In the genomic region with DNA sequence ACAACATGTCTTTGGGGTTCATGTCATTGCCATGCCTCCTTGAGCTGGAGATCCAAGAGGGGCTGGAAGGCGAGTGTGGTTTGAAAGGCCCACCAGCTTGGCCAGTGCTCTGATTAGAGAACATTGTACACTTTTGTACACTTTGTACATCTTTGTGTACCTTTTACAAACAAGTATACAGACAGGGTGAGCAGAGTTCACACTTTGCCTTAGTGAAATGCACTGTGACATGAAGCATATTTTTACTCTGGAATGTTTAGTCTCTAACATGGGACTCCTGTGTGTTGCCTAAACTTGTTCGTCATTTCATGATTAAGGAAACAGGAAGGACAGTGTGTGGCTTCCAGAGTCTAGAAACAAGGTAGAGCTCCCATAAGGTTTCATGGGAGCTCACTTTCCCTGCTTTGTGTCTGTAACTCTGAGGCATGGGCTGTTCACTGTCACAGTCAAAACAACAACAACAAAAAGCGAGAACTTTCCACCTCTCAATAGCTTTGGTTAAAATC, we compare ENCODE assay signal across 1 cellular context.
TF ChIP-seq lines count a peak whose summit lies in the region.

No MANE protein-coding gene starts in this region.

TF ChIP-seq in HepG2, 621 proteins besides CTCF, POLR2A, EP300 and RAD21 (continued from another document and continues in another):
- TF ChIP-seq, protein P1, sequence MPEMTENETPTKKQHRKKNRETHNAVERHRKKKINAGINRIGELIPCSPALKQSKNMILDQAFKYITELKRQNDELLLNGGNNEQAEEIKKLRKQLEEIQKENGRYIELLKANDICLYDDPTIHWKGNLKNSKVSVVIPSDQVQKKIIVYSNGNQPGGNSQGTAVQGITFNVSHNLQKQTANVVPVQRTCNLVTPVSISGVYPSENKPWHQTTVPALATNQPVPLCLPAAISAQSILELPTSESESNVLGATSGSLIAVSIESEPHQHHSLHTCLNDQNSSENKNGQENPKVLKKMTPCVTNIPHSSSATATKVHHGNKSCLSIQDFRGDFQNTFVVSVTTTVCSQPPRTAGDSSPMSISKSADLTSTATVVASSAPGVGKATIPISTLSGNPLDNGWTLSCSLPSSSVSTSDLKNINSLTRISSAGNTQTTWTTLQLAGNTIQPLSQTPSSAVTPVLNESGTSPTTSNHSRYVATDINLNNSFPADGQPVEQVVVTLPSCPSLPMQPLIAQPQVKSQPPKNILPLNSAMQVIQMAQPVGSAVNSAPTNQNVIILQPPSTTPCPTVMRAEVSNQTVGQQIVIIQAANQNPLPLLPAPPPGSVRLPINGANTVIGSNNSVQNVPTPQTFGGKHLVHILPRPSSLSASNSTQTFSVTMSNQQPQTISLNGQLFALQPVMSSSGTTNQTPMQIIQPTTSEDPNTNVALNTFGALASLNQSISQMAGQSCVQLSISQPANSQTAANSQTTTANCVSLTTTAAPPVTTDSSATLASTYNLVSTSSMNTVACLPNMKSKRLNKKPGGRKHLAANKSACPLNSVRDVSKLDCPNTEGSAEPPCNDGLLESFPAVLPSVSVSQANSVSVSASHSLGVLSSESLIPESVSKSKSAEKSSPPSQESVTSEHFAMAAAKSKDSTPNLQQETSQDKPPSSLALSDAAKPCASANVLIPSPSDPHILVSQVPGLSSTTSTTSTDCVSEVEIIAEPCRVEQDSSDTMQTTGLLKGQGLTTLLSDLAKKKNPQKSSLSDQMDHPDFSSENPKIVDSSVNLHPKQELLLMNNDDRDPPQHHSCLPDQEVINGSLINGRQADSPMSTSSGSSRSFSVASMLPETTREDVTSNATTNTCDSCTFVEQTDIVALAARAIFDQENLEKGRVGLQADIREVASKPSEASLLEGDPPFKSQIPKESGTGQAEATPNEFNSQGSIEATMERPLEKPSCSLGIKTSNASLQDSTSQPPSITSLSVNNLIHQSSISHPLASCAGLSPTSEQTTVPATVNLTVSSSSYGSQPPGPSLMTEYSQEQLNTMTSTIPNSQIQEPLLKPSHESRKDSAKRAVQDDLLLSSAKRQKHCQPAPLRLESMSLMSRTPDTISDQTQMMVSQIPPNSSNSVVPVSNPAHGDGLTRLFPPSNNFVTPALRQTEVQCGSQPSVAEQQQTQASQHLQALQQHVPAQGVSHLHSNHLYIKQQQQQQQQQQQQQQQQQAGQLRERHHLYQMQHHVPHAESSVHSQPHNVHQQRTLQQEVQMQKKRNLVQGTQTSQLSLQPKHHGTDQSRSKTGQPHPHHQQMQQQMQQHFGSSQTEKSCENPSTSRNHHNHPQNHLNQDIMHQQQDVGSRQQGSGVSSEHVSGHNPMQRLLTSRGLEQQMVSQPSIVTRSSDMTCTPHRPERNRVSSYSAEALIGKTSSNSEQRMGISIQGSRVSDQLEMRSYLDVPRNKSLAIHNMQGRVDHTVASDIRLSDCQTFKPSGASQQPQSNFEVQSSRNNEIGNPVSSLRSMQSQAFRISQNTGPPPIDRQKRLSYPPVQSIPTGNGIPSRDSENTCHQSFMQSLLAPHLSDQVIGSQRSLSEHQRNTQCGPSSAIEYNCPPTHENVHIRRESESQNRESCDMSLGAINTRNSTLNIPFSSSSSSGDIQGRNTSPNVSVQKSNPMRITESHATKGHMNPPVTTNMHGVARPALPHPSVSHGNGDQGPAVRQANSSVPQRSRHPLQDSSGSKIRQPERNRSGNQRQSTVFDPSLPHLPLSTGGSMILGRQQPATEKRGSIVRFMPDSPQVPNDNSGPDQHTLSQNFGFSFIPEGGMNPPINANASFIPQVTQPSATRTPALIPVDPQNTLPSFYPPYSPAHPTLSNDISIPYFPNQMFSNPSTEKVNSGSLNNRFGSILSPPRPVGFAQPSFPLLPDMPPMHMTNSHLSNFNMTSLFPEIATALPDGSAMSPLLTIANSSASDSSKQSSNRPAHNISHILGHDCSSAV (CRISPR knock-in tag; IDR thresholded peaks at IDR 0.05; ENCODE audit: borderline replicate concordance) = no peak
- no peak for TF ChIP-seq ASH2L (IDR thresholded peaks at IDR 0.05; ENCODE audit: insufficient read length, low read depth, low read length)
- TF ChIP-seq TEAD3 (CRISPR knock-in tag; optimal IDR thresholded peaks at IDR 0.05; ENCODE audit: borderline replicate concordance) = peak; percentile 25
- TF ChIP-seq ZNF337 (CRISPR knock-in tag; IDR thresholded peaks at IDR 0.05; ENCODE audit: borderline replicate concordance, low read depth) = no peak
- no peak for TF ChIP-seq NR3C1 (CRISPR knock-in tag; IDR thresholded peaks at IDR 0.05)
- TF ChIP-seq ZNF879 (CRISPR knock-in tag; IDR thresholded peaks at IDR 0.05) = no peak
- TF ChIP-seq FOXA3 (CRISPR knock-in tag; IDR thresholded peaks at IDR 0.05) = no peak
- no peak for TF ChIP-seq CREM (IDR thresholded peaks at IDR 0.05)
- no peak for TF ChIP-seq CREM (CRISPR knock-in tag; IDR thresholded peaks at IDR 0.05)
- TF ChIP-seq TARDBP (CRISPR knock-in tag; IDR thresholded peaks at IDR 0.05) = 0 out of 2 replicates have a peak, but pooled peaks have one; percentile 14
- TF ChIP-seq, protein P2, sequence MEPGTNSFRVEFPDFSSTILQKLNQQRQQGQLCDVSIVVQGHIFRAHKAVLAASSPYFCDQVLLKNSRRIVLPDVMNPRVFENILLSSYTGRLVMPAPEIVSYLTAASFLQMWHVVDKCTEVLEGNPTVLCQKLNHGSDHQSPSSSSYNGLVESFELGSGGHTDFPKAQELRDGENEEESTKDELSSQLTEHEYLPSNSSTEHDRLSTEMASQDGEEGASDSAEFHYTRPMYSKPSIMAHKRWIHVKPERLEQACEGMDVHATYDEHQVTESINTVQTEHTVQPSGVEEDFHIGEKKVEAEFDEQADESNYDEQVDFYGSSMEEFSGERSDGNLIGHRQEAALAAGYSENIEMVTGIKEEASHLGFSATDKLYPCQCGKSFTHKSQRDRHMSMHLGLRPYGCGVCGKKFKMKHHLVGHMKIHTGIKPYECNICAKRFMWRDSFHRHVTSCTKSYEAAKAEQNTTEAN (CRISPR knock-in tag; conservative IDR thresholded peaks at IDR 0.05) = peak; percentile 95
- TF ChIP-seq ELF3 (CRISPR knock-in tag; IDR thresholded peaks at IDR 0.05) = 0 out of 2 replicates have a peak, but pooled peaks have one; percentile 35
- TF ChIP-seq, protein P3, sequence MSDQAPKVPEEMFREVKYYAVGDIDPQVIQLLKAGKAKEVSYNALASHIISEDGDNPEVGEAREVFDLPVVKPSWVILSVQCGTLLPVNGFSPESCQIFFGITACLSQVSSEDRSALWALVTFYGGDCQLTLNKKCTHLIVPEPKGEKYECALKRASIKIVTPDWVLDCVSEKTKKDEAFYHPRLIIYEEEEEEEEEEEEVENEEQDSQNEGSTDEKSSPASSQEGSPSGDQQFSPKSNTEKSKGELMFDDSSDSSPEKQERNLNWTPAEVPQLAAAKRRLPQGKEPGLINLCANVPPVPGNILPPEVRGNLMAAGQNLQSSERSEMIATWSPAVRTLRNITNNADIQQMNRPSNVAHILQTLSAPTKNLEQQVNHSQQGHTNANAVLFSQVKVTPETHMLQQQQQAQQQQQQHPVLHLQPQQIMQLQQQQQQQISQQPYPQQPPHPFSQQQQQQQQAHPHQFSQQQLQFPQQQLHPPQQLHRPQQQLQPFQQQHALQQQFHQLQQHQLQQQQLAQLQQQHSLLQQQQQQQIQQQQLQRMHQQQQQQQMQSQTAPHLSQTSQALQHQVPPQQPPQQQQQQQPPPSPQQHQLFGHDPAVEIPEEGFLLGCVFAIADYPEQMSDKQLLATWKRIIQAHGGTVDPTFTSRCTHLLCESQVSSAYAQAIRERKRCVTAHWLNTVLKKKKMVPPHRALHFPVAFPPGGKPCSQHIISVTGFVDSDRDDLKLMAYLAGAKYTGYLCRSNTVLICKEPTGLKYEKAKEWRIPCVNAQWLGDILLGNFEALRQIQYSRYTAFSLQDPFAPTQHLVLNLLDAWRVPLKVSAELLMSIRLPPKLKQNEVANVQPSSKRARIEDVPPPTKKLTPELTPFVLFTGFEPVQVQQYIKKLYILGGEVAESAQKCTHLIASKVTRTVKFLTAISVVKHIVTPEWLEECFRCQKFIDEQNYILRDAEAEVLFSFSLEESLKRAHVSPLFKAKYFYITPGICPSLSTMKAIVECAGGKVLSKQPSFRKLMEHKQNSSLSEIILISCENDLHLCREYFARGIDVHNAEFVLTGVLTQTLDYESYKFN (CRISPR knock-in tag; conservative IDR thresholded peaks at IDR 0.05) = 0 out of 2 replicates have a peak, but pooled peaks have one; percentile 14
- TF ChIP-seq ZNF460 (CRISPR knock-in tag; IDR thresholded peaks at IDR 0.05; ENCODE audit: borderline replicate concordance) = no peak
- no peak for TF ChIP-seq RBM39 (IDR thresholded peaks at IDR 0.05; ENCODE audit: low read depth, low read length, poor library complexity, severe bottlenecking)
- no peak for TF ChIP-seq TRAFD1 (CRISPR knock-in tag; IDR thresholded peaks at IDR 0.05; ENCODE audit: borderline replicate concordance)
- TF ChIP-seq LCORL (IDR thresholded peaks at IDR 0.05) = no peak
- TF ChIP-seq LCORL (CRISPR knock-in tag; IDR thresholded peaks at IDR 0.05) = 0 out of 2 replicates have a peak, but pooled peaks have one; percentile 35
- no peak for TF ChIP-seq ATF1 (CRISPR knock-in tag; IDR thresholded peaks at IDR 0.05)
- TF ChIP-seq ZNF510 (CRISPR knock-in tag; IDR thresholded peaks at IDR 0.05; ENCODE audit: low read depth) = no peak
- no peak for TF ChIP-seq GMEB1 (CRISPR knock-in tag; IDR thresholded peaks at IDR 0.05; ENCODE audit: borderline replicate concordance)
- TF ChIP-seq HDAC6 (IDR thresholded peaks at IDR 0.05; ENCODE audit: low read depth, low read length) = no peak
- TF ChIP-seq TOPORS (CRISPR knock-in tag; IDR thresholded peaks at IDR 0.05) = no peak
- no peak for TF ChIP-seq ZNF10 (CRISPR knock-in tag; IDR thresholded peaks at IDR 0.05; ENCODE audit: borderline replicate concordance, low read depth)
- TF ChIP-seq BATF2 (CRISPR knock-in tag; IDR thresholded peaks at IDR 0.05) = no peak
- TF ChIP-seq MYNN (CRISPR knock-in tag; IDR thresholded peaks at IDR 0.05; ENCODE audit: low read depth) = no peak
- TF ChIP-seq ZNF607 (CRISPR knock-in tag; IDR thresholded peaks at IDR 0.05; ENCODE audit: borderline replicate concordance) = no peak
- TF ChIP-seq RNF2 (conservative IDR thresholded peaks at IDR 0.05; ENCODE audit: low read depth) = no peak
- TF ChIP-seq, protein P4, sequence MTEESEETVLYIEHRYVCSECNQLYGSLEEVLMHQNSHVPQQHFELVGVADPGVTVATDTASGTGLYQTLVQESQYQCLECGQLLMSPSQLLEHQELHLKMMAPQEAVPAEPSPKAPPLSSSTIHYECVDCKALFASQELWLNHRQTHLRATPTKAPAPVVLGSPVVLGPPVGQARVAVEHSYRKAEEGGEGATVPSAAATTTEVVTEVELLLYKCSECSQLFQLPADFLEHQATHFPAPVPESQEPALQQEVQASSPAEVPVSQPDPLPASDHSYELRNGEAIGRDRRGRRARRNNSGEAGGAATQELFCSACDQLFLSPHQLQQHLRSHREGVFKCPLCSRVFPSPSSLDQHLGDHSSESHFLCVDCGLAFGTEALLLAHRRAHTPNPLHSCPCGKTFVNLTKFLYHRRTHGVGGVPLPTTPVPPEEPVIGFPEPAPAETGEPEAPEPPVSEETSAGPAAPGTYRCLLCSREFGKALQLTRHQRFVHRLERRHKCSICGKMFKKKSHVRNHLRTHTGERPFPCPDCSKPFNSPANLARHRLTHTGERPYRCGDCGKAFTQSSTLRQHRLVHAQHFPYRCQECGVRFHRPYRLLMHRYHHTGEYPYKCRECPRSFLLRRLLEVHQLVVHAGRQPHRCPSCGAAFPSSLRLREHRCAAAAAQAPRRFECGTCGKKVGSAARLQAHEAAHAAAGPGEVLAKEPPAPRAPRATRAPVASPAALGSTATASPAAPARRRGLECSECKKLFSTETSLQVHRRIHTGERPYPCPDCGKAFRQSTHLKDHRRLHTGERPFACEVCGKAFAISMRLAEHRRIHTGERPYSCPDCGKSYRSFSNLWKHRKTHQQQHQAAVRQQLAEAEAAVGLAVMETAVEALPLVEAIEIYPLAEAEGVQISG (CRISPR knock-in tag; IDR thresholded peaks at IDR 0.05) = no peak
- TF ChIP-seq ZNF792 (CRISPR knock-in tag; IDR thresholded peaks at IDR 0.05) = no peak
- TF ChIP-seq, protein P5, sequence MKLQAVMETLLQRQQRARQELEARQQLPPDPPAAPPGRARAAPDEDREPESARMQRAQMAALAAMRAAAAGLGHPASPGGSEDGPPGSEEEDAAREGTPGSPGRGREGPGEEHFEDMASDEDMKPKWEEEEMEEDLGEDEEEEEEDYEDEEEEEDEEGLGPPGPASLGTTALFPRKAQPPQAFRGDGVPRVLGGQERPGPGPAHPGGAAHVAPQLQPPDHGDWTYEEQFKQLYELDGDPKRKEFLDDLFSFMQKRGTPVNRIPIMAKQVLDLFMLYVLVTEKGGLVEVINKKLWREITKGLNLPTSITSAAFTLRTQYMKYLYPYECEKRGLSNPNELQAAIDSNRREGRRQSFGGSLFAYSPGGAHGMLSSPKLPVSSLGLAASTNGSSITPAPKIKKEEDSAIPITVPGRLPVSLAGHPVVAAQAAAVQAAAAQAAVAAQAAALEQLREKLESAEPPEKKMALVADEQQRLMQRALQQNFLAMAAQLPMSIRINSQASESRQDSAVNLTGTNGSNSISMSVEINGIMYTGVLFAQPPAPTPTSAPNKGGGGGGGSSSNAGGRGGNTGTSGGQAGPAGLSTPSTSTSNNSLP (IDR thresholded peaks at IDR 0.05; ENCODE audit: low read depth, low read length) = no peak
- TF ChIP-seq FOXP1 (IDR thresholded peaks at IDR 0.05) = no peak
- TF ChIP-seq FOXP1 (CRISPR knock-in tag; IDR thresholded peaks at IDR 0.05) = 0 out of 2 replicates have a peak, but pooled peaks have one; percentile 36
- TF ChIP-seq MTF2 (CRISPR knock-in tag; IDR thresholded peaks at IDR 0.05; ENCODE audit: borderline replicate concordance) = no peak
- no peak for TF ChIP-seq MBD4 (IDR thresholded peaks at IDR 0.05; ENCODE audit: borderline replicate concordance, low read length)
- TF ChIP-seq RXRA (CRISPR knock-in tag; IDR thresholded peaks at IDR 0.05) = no peak
- TF ChIP-seq ADNP (CRISPR knock-in tag; IDR thresholded peaks at IDR 0.05) = no peak
